Comparison of ENCODE assay signal across 20 cellular contexts in genomic region chr13:98260357-98261164, GRCh38.
DNase-seq lines count a peak whose midpoint lies in the region; ATAC-seq and TF ChIP-seq lines count a peak whose summit lies in the region.
"Had no signal": no experiment of that assay in that cellular context is flagged by ENCODE, and none has a peak within 500 bp of the region (broad histone marks: within the 10 kb centered on the region; RNA-seq: fewer than 3 reads in every experiment).

No MANE protein-coding gene starts in this region.

- no peak overlapping the region for H2BK5ac ChIP-seq in trophoblast cell (ENCODE audit: low read depth, low read length, poor library complexity)

- peak overlapping the region; percentile 14 for H2AK5ac ChIP-seq in trophoblast cell (ENCODE audit: low read length)

- H3K4me1 Mint-ChIP-seq in type B pancreatic cell (ENCODE audit: unreplicated experiment), result peaks cover 47% of the 10 kb centered on the region
- H3K4me1 Mint-ChIP-seq: activated naive CD8-positive, alpha-beta T cell treated with anti-CD3 and anti-CD28 coated beads, Interleukin-2, amount 50 U/mL, for 24 hours had no signal

- H3K36me3 ChIP-seq in breast epithelium (no peaks in the 10 kb centered on the region), mammary epithelial cell (ENCODE audit: insufficient read depth, low read length) (no peaks in the 10 kb centered on the region), trophoblast cell (ENCODE audit: control insufficient read depth in 1 of 2, insufficient read depth in 2 of 2, low read length in 2 of 2) (no peaks in the 10 kb centered on the region)
- H3K36me3 ChIP-seq: BLaER1, SJSA1 had no signal

- 65% methylated on average over 8 of the region's 8 CpGs for WGBS in mammary epithelial cell (ENCODE audit: low coverage, missing lambda C conversion rate)
- no CpG with 5 or more reads among the region's 8 CpGs for WGBS in trophoblast cell (ENCODE audit: extremely low coverage, insufficient coverage, insufficient read length)

- H3K4me3 ChIP-seq in breast epithelium, result no peak overlapping the region
- no peak overlapping the region for H3K4me3 ChIP-seq in mammary epithelial cell (replicated peaks in 1 of 3; ENCODE audit: insufficient read depth in 1 of 3, low read depth in 2 of 3, low read length in 3 of 3)
- H3K4me3 ChIP-seq in trophoblast cell (ENCODE audit: low read depth, low read length), result no peak overlapping the region
- H3K4me3 ChIP-seq: BLaER1, GM12878, lung, PC-9, SJSA1 had no signal

- in situ Hi-C loops in mammary epithelial cell (cut with MboI; ENCODE audit: low sequenced_read_pairs in 2 of 2), result no loop called here

- intact Hi-C loops in breast epithelium (cut with DNase I; ENCODE audit: low total_unique reads) (no loop called here), mammary epithelial cell (cut with micrococcal nuclease) (no loop called here)

- TF ChIP-seq CTCF in breast epithelium (IDR thresholded peaks at IDR 0.05) (no peak), mammary epithelial cell (conservative IDR thresholded peaks at IDR 0.05 in 1 of 2, IDR thresholded peaks at IDR 0.05 in 1 of 2; ENCODE audit: extremely low read depth in 1 of 2, insufficient read depth in 1 of 2, low read depth in 1 of 2, low read length in 2 of 2) (no peak), type B pancreatic cell (conservative IDR thresholded peaks at IDR 0.05) (no peak)

- H3K79me1 ChIP-seq in trophoblast cell (ENCODE audit: low read length), result peaks cover 2% of the 10 kb centered on the region

- peak overlapping the region; percentile 71 for H3K18ac ChIP-seq in trophoblast cell (ENCODE audit: low read length)

- no peak overlapping the region for H3K14ac ChIP-seq in trophoblast cell (ENCODE audit: low read length)

- no peak overlapping the region for H3K4me3 Mint-ChIP-seq in type B pancreatic cell
- H3K4me3 Mint-ChIP-seq: activated naive CD8-positive, alpha-beta T cell treated with anti-CD3 and anti-CD28 coated beads, Interleukin-2, amount 50 U/mL, for 24 hours had no signal

- H2AFZ ChIP-seq in mammary epithelial cell (ENCODE audit: low read depth, low read length) (no peak overlapping the region), trophoblast cell (ENCODE audit: insufficient read depth, low read length, poor library complexity) (no peak overlapping the region)
- H2AFZ ChIP-seq: PC-9 had no signal

- no peak overlapping the region for H4K12ac ChIP-seq in trophoblast cell (ENCODE audit: low read depth, low read length)

- H4K8ac ChIP-seq in trophoblast cell (ENCODE audit: low read depth, low read length), result no peak overlapping the region

- no peak overlapping the region for H3K23ac ChIP-seq in trophoblast cell (ENCODE audit: low read length)

- CTCF ChIA-PET in mammary epithelial cell (lab: Charles Lee; ENCODE audit: low non-redundant PET), result no interaction called here

- H2BK120ac ChIP-seq in trophoblast cell (ENCODE audit: insufficient read depth, low read length, poor library complexity), result no peak overlapping the region

- H3K27ac Mint-ChIP-seq in type B pancreatic cell, result peak overlapping the region; percentile 88
- H3K27ac Mint-ChIP-seq: activated naive CD8-positive, alpha-beta T cell treated with anti-CD3 and anti-CD28 coated beads, Interleukin-2, amount 50 U/mL, for 24 hours had no signal

- no peak overlapping the region for H4K91ac ChIP-seq in trophoblast cell (ENCODE audit: low read depth, low read length)

- H4K20me1 ChIP-seq in mammary epithelial cell (ENCODE audit: insufficient read depth, low read length), result no peaks in the 10 kb centered on the region

- H2BK12ac ChIP-seq in trophoblast cell (ENCODE audit: low read length), result no peak overlapping the region

- H3K9me3 ChIP-seq in breast epithelium (no peaks in the 10 kb centered on the region), mammary epithelial cell (replicated peaks; ENCODE audit: insufficient read depth, low read length) (no peaks in the 10 kb centered on the region), trophoblast cell (ENCODE audit: insufficient read depth, low read depth, low read length) (no peaks in the 10 kb centered on the region)
- H3K9me3 ChIP-seq: BLaER1, SJSA1 had no signal

- no peak overlapping the region for H3K9ac ChIP-seq in mammary epithelial cell (ENCODE audit: insufficient read depth, low read length)
- H3K9ac ChIP-seq in trophoblast cell (ENCODE audit: low read length), result no peak overlapping the region
- H3K9ac ChIP-seq: BLaER1 had no signal

- no peak overlapping the region for H3K4me2 ChIP-seq in mammary epithelial cell (ENCODE audit: insufficient read depth, low read depth, low read length)
- no peak overlapping the region for H3K4me2 ChIP-seq in trophoblast cell (ENCODE audit: low read length)
- H3K4me2 ChIP-seq: BLaER1, PC-9 had no signal

- no peak for TF ChIP-seq POLR2A in breast epithelium (IDR thresholded peaks at IDR 0.05)

- peak overlapping the region; percentile 17 for H3K4ac ChIP-seq in trophoblast cell (ENCODE audit: low read depth, low read length)

- H3K36me3 Mint-ChIP-seq in type B pancreatic cell, result peaks cover 11% of the 10 kb centered on the region

- dilution Hi-C loops in mammary epithelial cell (cut with HindIII; ENCODE audit: low sequenced_read_pairs), result no loop called here

- H3K79me2 ChIP-seq in mammary epithelial cell (ENCODE audit: insufficient read depth, low read length) (peaks cover 2% of the 10 kb centered on the region), trophoblast cell (ENCODE audit: control insufficient read depth, insufficient read depth, low read length, poor library complexity) (no peaks in the 10 kb centered on the region)

- no TSS peak for BruUV-seq in mammary epithelial cell (replicated peaks; lab: Mats Ljungman, UMichigan)

- peak overlapping the region; percentile 2 to 56 for H3K27ac ChIP-seq in breast epithelium
- H3K27ac ChIP-seq in mammary epithelial cell (ENCODE audit: insufficient read depth, low read depth, low read length), result no peak overlapping the region
- peak overlapping the region; percentile 14 for H3K27ac ChIP-seq in trophoblast cell (ENCODE audit: low read depth, low read length)
- H3K27ac ChIP-seq: 22Rv1, BLaER1, PC-9 had no signal

- H3K27me3 ChIP-seq in breast epithelium (no peaks in the 10 kb centered on the region), mammary epithelial cell (ENCODE audit: insufficient read depth, low read length) (no peaks in the 10 kb centered on the region), trophoblast cell (ENCODE audit: insufficient read depth, low read length) (no peaks in the 10 kb centered on the region)
- H3K27me3 ChIP-seq: BLaER1, SJSA1 had no signal

- DNase-seq in breast epithelium (ENCODE audit: low spot score in 2 of 2) (no peak), mammary epithelial cell (no peak), islet precursor cell (peak; percentile 70), trophoblast cell (no peak), type B pancreatic cell (ENCODE audit: extremely low spot score, unreplicated experiment) (no peak), SW 1271 (lab: John Stamatoyannopoulos, UW) (no peak), GM19238 (ENCODE audit: insufficient read length, low spot score) (no peak)
- DNase-seq: activated naive CD8-positive, alpha-beta T cell treated with anti-CD3 and anti-CD28 coated beads, Interleukin-2, amount 50 U/mL, for 24 hours; GF-D8; NCI-H1417 treated with DMSO at 0.1 percent for 48 hours; PC-9; right cardiac atrium; stimulated activated CD4-positive, alpha-beta T cell treated with anti-CD3 and anti-CD28 coated beads, Interleukin-1b, Interleukin-23, amount 100 ng/mL, for 48 hours; T1000 had no signal

- no peaks in the 10 kb centered on the region for H3K9me3 Mint-ChIP-seq in type B pancreatic cell
- H3K9me3 Mint-ChIP-seq: activated naive CD8-positive, alpha-beta T cell treated with anti-CD3 and anti-CD28 coated beads, Interleukin-2, amount 50 U/mL, for 24 hours had no signal

- ATAC-seq in HG03469 (IDR thresholded peaks at IDR 0.05; ENCODE audit: unreplicated experiment), result no peak
- ATAC-seq: activated naive CD8-positive, alpha-beta T cell treated with anti-CD3 and anti-CD28 coated beads, Interleukin-2, amount 50 U/mL, for 24 hours; GM12878 had no signal

- H3K4me1 ChIP-seq in breast epithelium (peaks cover 0 to 4% of the 10 kb centered on the region in 2 donors), mammary epithelial cell (ENCODE audit: insufficient read depth, low read length) (peaks cover 9% of the 10 kb centered on the region), trophoblast cell (ENCODE audit: control insufficient read depth in 1 of 2, insufficient read depth in 2 of 2, low read length in 2 of 2) (peaks cover 9 to 16% of the 10 kb centered on the region in 2 experiments)
- H3K4me1 ChIP-seq: BLaER1 had no signal

- H3K27me3 Mint-ChIP-seq in type B pancreatic cell, result no peaks in the 10 kb centered on the region
- H3K27me3 Mint-ChIP-seq: activated naive CD8-positive, alpha-beta T cell treated with anti-CD3 and anti-CD28 coated beads, Interleukin-2, amount 50 U/mL, for 24 hours had no signal
